ENCODE assay signal across 24 cellular contexts in the genomic region with DNA sequence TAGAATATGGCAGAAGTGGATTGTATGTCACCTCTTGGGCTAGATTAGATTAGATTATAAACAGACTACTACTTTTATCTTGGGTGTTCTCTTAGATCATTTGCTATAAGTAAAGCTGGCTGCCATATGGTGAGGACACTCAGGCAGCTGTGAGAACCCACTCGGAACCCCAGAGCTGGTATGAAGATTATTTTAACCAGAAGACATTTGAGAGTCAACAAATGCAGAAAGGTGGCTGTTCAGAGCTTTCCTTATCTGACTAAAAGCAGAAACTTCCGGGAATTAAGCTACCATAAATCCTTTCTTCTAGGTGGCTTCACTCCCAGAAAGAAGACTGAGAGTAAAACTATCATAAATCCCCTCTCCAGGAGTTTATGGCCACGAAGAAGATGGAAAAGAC.
"Had no signal": no experiment of that assay in that cellular context is flagged by ENCODE, and none has a peak within 500 bp of the region (broad histone marks: within the 10 kb centered on the region; RNA-seq: fewer than 3 reads in every experiment).

No MANE protein-coding gene starts in this region.

- H3K9me3 Mint-ChIP-seq: activated CD4-positive, alpha-beta memory T cell treated with anti-CD3 and anti-CD28 coated beads, Interleukin-2, amount 10 ng/mL, durations not matched to agents 7 days and 5 days; activated CD4-positive, alpha-beta T cell treated with anti-CD3 and anti-CD28 coated beads, Interleukin-2, amount 10 ng/mL, durations not matched to agents 24 days and 14 days; activated naive CD4-positive, alpha-beta T cell treated with anti-CD3 and anti-CD28 coated beads, Interleukin-2, amount 50 U/mL, for 24 hours; activated naive CD8-positive, alpha-beta T cell treated with anti-CD3 and anti-CD28 coated beads, Interleukin-2, amount 50 U/mL, for 24 hours; activated T-cell treated with anti-CD3 and anti-CD28 coated beads, Interleukin-2, amount 50 U/mL, for 4 hours; activated T-helper 17 cell treated with anti-CD3 and anti-CD28 coated beads, Interleukin-2, amount 50 U/mL, for 72 hours; naive B cell had no signal

- FAIRE-seq: endothelial cell of umbilical vein had no signal

- H3K36me3 ChIP-seq: breast epithelium, left ventricle myocardium inferior, ovary, right lobe of liver, transverse colon had no signal

- H3K27ac Mint-ChIP-seq: activated CD4-positive, alpha-beta memory T cell treated with anti-CD3 and anti-CD28 coated beads, Interleukin-2, amount 10 ng/mL, durations not matched to agents 7 days and 5 days; activated CD4-positive, alpha-beta T cell treated with anti-CD3 and anti-CD28 coated beads, Interleukin-2, amount 10 ng/mL, durations not matched to agents 24 days and 14 days; activated naive CD4-positive, alpha-beta T cell treated with anti-CD3 and anti-CD28 coated beads, Interleukin-2, amount 50 U/mL, for 24 hours; activated naive CD8-positive, alpha-beta T cell treated with anti-CD3 and anti-CD28 coated beads, Interleukin-2, amount 50 U/mL, for 24 hours; activated T-helper 17 cell treated with anti-CD3 and anti-CD28 coated beads, Interleukin-2, amount 50 U/mL, for 72 hours; progenitor cell of endocrine pancreas had no signal

- H3K9me3 ChIP-seq: breast epithelium, left ventricle myocardium inferior, ovary, right lobe of liver, testis, transverse colon had no signal

- DNase-seq: activated CD4-positive, CD25-positive, alpha-beta regulatory T cell treated with anti-CD3 and anti-CD28 coated beads, Interleukin-2, amount 50 U/mL, for 72 hours; activated CD8-positive, alpha-beta memory T cell treated with anti-CD3 and anti-CD28 coated beads, Interleukin-2, amount 50 U/mL, for 48 hours; activated gamma-delta T cell treated with Interleukin-2 at 50 U/mL for 16 hours; activated naive CD8-positive, alpha-beta T cell treated with anti-CD3 and anti-CD28 coated beads, Interleukin-2, amount 50 U/mL, for 24 hours; activated T-cell treated with anti-CD3 and anti-CD28 coated beads, Interleukin-2, amount 50 U/mL, for 4 hours; central memory CD4-positive, alpha-beta T cell; left ventricle myocardium inferior; naive B cell; ovary; right lobe of liver; stimulated activated CD4-positive, alpha-beta T cell treated with anti-CD3 and anti-CD28 coated beads, Interleukin-2, amount 100 ng/mL, for 48 hours; stimulated activated naive CD8-positive, alpha-beta T cell treated with anti-CD3 and anti-CD28 coated beads, Interleukin-15, Interleukin-2, amounts not matched to agents 100 U/mL and 50 U/mL, for 24 hours; T-helper 2 cell; transverse colon had no signal

- ATAC-seq: activated naive CD8-positive, alpha-beta T cell treated with anti-CD3 and anti-CD28 coated beads, Interleukin-2, amount 50 U/mL, for 24 hours; activated T-cell treated with anti-CD3 and anti-CD28 coated beads, Interleukin-2, amount 50 U/mL, for 4 hours; activated T-helper 17 cell treated with anti-CD3 and anti-CD28 coated beads, Interleukin-2, amount 50 U/mL, for 72 hours; stimulated activated naive CD8-positive, alpha-beta T cell treated with anti-CD3 and anti-CD28 coated beads, Interleukin-15, Interleukin-2, amounts not matched to agents 100 U/mL and 50 U/mL, for 24 hours had no signal

- H3K27me3 ChIP-seq: breast epithelium, ovary, right lobe of liver, testis, transverse colon had no signal

- H3K4me3 Mint-ChIP-seq: activated CD4-positive, alpha-beta memory T cell treated with anti-CD3 and anti-CD28 coated beads, Interleukin-2, amount 10 ng/mL, durations not matched to agents 7 days and 5 days; activated CD4-positive, alpha-beta T cell treated with anti-CD3 and anti-CD28 coated beads, Interleukin-2, amount 10 ng/mL, durations not matched to agents 24 days and 14 days; activated naive CD4-positive, alpha-beta T cell treated with anti-CD3 and anti-CD28 coated beads, Interleukin-2, amount 50 U/mL, for 24 hours; activated naive CD8-positive, alpha-beta T cell treated with anti-CD3 and anti-CD28 coated beads, Interleukin-2, amount 50 U/mL, for 24 hours; activated T-cell treated with anti-CD3 and anti-CD28 coated beads, Interleukin-2, amount 50 U/mL, for 4 hours; activated T-helper 17 cell treated with anti-CD3 and anti-CD28 coated beads, Interleukin-2, amount 50 U/mL, for 72 hours; naive B cell had no signal

- H3K27ac ChIP-seq: breast epithelium, left ventricle myocardium inferior, ovary, right lobe of liver, testis, transverse colon, VCaP had no signal

- H3K36me3 Mint-ChIP-seq: naive B cell had no signal

- H3K4me3 ChIP-seq: breast epithelium, left ventricle myocardium inferior, lung, ovary, right lobe of liver, testis, transverse colon had no signal

- H3K27me3 Mint-ChIP-seq: activated CD4-positive, alpha-beta memory T cell treated with anti-CD3 and anti-CD28 coated beads, Interleukin-2, amount 10 ng/mL, durations not matched to agents 7 days and 5 days; activated CD4-positive, alpha-beta T cell treated with anti-CD3 and anti-CD28 coated beads, Interleukin-2, amount 10 ng/mL, durations not matched to agents 24 days and 14 days; activated naive CD4-positive, alpha-beta T cell treated with anti-CD3 and anti-CD28 coated beads, Interleukin-2, amount 50 U/mL, for 24 hours; activated naive CD8-positive, alpha-beta T cell treated with anti-CD3 and anti-CD28 coated beads, Interleukin-2, amount 50 U/mL, for 24 hours; activated T-helper 17 cell treated with anti-CD3 and anti-CD28 coated beads, Interleukin-2, amount 50 U/mL, for 72 hours; naive B cell; progenitor cell of endocrine pancreas had no signal
